Comparison of ENCODE assay signal across 9 cellular contexts in the genomic region with DNA sequence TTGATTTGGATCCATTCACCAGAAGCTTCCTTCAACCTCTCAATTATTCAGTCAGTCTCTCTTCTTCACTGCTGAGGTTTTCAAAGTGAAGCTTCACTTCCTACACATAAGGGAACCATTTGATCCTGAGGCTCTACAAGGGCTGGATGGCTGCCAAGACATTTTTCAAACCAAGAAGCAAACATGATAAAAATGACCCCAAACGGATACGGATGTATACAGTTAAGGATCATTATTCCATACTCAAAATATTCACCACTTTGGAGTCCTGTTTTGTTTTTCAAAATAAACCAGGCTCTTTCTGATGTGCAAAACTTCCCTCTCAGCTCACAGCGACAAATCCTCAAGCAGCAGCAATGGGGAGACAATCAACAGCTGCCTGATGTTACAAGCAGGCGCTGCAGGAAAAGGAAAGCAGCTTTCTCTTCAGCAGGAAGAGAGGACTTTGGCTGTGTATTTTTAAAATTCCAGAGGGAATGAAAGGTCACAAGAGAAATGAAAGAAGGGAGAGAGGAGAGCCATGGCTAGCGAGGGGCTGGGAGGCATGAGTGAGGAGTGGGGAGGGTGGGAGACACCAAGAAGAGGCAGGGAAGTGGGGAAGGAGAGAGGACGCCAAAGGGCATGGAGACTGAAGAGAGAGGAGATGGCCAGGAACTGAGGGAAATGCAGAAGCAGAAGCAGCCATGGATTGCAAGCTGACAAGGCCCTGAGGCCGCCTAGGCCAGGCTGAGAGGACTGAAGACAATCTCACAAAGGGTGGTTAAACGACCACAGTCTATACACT.
DNase-seq lines count a peak whose midpoint lies in the region; ATAC-seq and TF ChIP-seq lines count a peak whose summit lies in the region.
"Had no signal": no experiment of that assay in that cellular context is flagged by ENCODE, and none has a peak within 500 bp of the region (broad histone marks: within the 10 kb centered on the region; RNA-seq: fewer than 3 reads in every experiment).

No MANE protein-coding gene starts in this region.

- H3K36me3 ChIP-seq in breast epithelium (no peaks in the 10 kb centered on the region), liver (ENCODE audit: control insufficient read depth in 4 of 4, insufficient read depth in 3 of 4, low read depth in 1 of 4, low read length in 3 of 4) (no peaks in the 10 kb centered on the region), suprapubic skin (peaks cover 2% of the 10 kb centered on the region), BE2C (no peaks in the 10 kb centered on the region), MM.1S (replicated peaks; ENCODE audit: insufficient read depth, low read length) (no peaks in the 10 kb centered on the region)

- TF ChIP-seq POLR2A in breast epithelium (IDR thresholded peaks at IDR 0.05), result no peak
- TF ChIP-seq POLR2A in suprapubic skin (IDR thresholded peaks at IDR 0.05), result no peak

- TF ChIP-seq EP300 in suprapubic skin (IDR thresholded peaks at IDR 0.05), result no peak

- peak in 1 of 2 donors; percentile 36 for TF ChIP-seq RAD21 in liver (IDR thresholded peaks at IDR 0.05)

- H3K79me2 ChIP-seq in MM.1S (ENCODE audit: low read length), result no peaks in the 10 kb centered on the region

- H3K4me3 ChIP-seq in breast epithelium (peak overlapping the region in 1 of 3 donors; percentile 6), liver (ENCODE audit: low read depth in 1 of 3, low read length in 3 of 3) (peak overlapping the region in 1 of 3 donors; percentile 6), suprapubic skin (no peak overlapping the region), BE2C (ENCODE audit: low read depth, low read length) (no peak overlapping the region), MM.1S (ENCODE audit: low read length) (no peak overlapping the region)

- TF ChIP-seq CTCF in breast epithelium (IDR thresholded peaks at IDR 0.05), result no peak
- no peak for TF ChIP-seq CTCF in liver (IDR thresholded peaks at IDR 0.05; ENCODE audit: low read depth, low read length, missing input control)
- no peak for TF ChIP-seq CTCF in suprapubic skin (IDR thresholded peaks at IDR 0.05)
- TF ChIP-seq CTCF in BE2C (IDR thresholded peaks at IDR 0.05; ENCODE audit: low read depth, low read length), result no peak
- TF ChIP-seq CTCF in MM.1S (IDR thresholded peaks at IDR 0.05; ENCODE audit: low read length), result no peak

- DNase-seq in COR-L47 (lab: John Stamatoyannopoulos, UW) (peak; percentile 15), NCI-H1092 (lab: John Stamatoyannopoulos, UW) (peak; percentile 16), breast epithelium (ENCODE audit: low spot score in 2 of 2) (no peak), suprapubic skin (ENCODE audit: low spot score in 2 of 2) (no peak), BE2C (no peak), MM.1S (no peak)

- H3K9me2 ChIP-seq in MM.1S (replicated peaks; ENCODE audit: insufficient read depth, low read length), result no peaks in the 10 kb centered on the region

- H2AFZ ChIP-seq in MM.1S (ENCODE audit: low read length), result no peak overlapping the region

- H3F3A ChIP-seq in MM.1S (ENCODE audit: insufficient read depth, low read length), result no peaks in the 10 kb centered on the region

- no peak for ATAC-seq in HG03354 (IDR thresholded peaks at IDR 0.05; ENCODE audit: poor library complexity, severe bottlenecking, unreplicated experiment)

- H3K4me2 ChIP-seq in MM.1S (ENCODE audit: low read depth, low read length), result no peak overlapping the region
- H3K4me2 ChIP-seq: KMS-11 had no signal

- H3K27ac ChIP-seq in breast epithelium (peak overlapping the region; percentile 79), liver (ENCODE audit: low read depth in 1 of 2, low read length in 2 of 2) (peak overlapping the region; percentile 61 to 74), suprapubic skin (peak overlapping the region; percentile 77), MM.1S (ENCODE audit: low read length) (no peak overlapping the region)
- H3K27ac ChIP-seq: KMS-11 had no signal

- peaks cover 3 to 22% of the 10 kb centered on the region in 2 donors for H3K4me1 ChIP-seq in breast epithelium
- H3K4me1 ChIP-seq in liver (ENCODE audit: control insufficient read depth in 4 of 4, insufficient read depth in 4 of 4, low read length in 3 of 4), result peaks cover 7 to 48% (median 38%) of the 10 kb centered on the region in 4 donors
- H3K4me1 ChIP-seq in suprapubic skin, result peaks cover 58% of the 10 kb centered on the region
- no peaks in the 10 kb centered on the region for H3K4me1 ChIP-seq in BE2C
- 0 out of 2 replicates have a peak, but pooled peaks cover 1% of the 10 kb centered on the region for H3K4me1 ChIP-seq in MM.1S (ENCODE audit: low read length)

- H3K9me3 ChIP-seq in breast epithelium (no peaks in the 10 kb centered on the region), liver (ENCODE audit: control insufficient read depth in 4 of 4, low read length in 3 of 4) (no peaks in the 10 kb centered on the region), suprapubic skin (no peaks in the 10 kb centered on the region), BE2C (no peaks in the 10 kb centered on the region), MM.1S (replicated peaks; ENCODE audit: insufficient read depth, low read length) (no peaks in the 10 kb centered on the region)

- intact Hi-C loops in breast epithelium (cut with DNase I; ENCODE audit: low total_unique reads), result no loop called here

- H3K9ac ChIP-seq in liver (ENCODE audit: low read depth in 1 of 2, low read length in 2 of 2), result peak overlapping the region in 1 of 2 donors; percentile 18
- no peak overlapping the region for H3K9ac ChIP-seq in MM.1S (ENCODE audit: low read length)
- H3K9ac ChIP-seq: KMS-11 had no signal

- no peaks in the 10 kb centered on the region for H4K20me1 ChIP-seq in MM.1S (ENCODE audit: insufficient read depth, low read length)

- WGBS in liver, result 35% methylated on average over 8 of the region's 8 CpGs
- 26% methylated on average over 8 of the region's 8 CpGs for WGBS in suprapubic skin

- H3K27me3 ChIP-seq in breast epithelium (no peaks in the 10 kb centered on the region), liver (ENCODE audit: control insufficient read depth in 4 of 4, insufficient read depth in 4 of 4, low read length in 3 of 4) (no peaks in the 10 kb centered on the region), suprapubic skin (no peaks in the 10 kb centered on the region), BE2C (no peaks in the 10 kb centered on the region), MM.1S (replicated peaks; ENCODE audit: insufficient read depth, low read length) (no peaks in the 10 kb centered on the region)

TF ChIP-seq in liver, 16 proteins besides CTCF, POLR2A, EP300 and RAD21 (continues in another document):
- peak; percentile 36 for TF ChIP-seq REST (IDR thresholded peaks at IDR 0.05)
- no peak for TF ChIP-seq FOXA2 (IDR thresholded peaks at IDR 0.05)
- TF ChIP-seq JUND (IDR thresholded peaks at IDR 0.05), result no peak
- TF ChIP-seq SP1 (IDR thresholded peaks at IDR 0.05), result peak; percentile 49
- TF ChIP-seq GABPA (IDR thresholded peaks at IDR 0.05 in 1 of 2, conservative IDR thresholded peaks at IDR 0.05 in 1 of 2), result no peak
- no peak for TF ChIP-seq ATF3 (IDR thresholded peaks at IDR 0.05)
- TF ChIP-seq RXRA (IDR thresholded peaks at IDR 0.05), result peak in 1 of 2 donors; percentile 38
- TF ChIP-seq, protein P1, sequence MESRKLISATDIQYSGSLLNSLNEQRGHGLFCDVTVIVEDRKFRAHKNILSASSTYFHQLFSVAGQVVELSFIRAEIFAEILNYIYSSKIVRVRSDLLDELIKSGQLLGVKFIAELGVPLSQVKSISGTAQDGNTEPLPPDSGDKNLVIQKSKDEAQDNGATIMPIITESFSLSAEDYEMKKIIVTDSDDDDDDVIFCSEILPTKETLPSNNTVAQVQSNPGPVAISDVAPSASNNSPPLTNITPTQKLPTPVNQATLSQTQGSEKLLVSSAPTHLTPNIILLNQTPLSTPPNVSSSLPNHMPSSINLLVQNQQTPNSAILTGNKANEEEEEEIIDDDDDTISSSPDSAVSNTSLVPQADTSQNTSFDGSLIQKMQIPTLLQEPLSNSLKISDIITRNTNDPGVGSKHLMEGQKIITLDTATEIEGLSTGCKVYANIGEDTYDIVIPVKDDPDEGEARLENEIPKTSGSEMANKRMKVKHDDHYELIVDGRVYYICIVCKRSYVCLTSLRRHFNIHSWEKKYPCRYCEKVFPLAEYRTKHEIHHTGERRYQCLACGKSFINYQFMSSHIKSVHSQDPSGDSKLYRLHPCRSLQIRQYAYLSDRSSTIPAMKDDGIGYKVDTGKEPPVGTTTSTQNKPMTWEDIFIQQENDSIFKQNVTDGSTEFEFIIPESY (IDR thresholded peaks at IDR 0.05), result no peak
- peak; percentile 12 to 17 for TF ChIP-seq HNF4A (conservative IDR thresholded peaks at IDR 0.05)
- TF ChIP-seq YY1 (IDR thresholded peaks at IDR 0.05), result peak; percentile 47
- TF ChIP-seq EGR1 (IDR thresholded peaks at IDR 0.05; ENCODE audit: low read depth in 2 of 2), result no peak
- no peak for TF ChIP-seq FOXA1 (IDR thresholded peaks at IDR 0.05)
- TF ChIP-seq NR2F2 (IDR thresholded peaks at IDR 0.05), result peak; percentile 78

Comparison
In these comparisons a context has a peak if more than half of its experiments do, and no peak if none do; other contexts are left out.
1. DNase-seq: peak in COR-L47 (single experiment) and NCI-H1092 (single experiment); none in breast epithelium (0 of 2), suprapubic skin (0 of 2), BE2C (single experiment) and MM.1S (single experiment).